In the genomic region with DNA sequence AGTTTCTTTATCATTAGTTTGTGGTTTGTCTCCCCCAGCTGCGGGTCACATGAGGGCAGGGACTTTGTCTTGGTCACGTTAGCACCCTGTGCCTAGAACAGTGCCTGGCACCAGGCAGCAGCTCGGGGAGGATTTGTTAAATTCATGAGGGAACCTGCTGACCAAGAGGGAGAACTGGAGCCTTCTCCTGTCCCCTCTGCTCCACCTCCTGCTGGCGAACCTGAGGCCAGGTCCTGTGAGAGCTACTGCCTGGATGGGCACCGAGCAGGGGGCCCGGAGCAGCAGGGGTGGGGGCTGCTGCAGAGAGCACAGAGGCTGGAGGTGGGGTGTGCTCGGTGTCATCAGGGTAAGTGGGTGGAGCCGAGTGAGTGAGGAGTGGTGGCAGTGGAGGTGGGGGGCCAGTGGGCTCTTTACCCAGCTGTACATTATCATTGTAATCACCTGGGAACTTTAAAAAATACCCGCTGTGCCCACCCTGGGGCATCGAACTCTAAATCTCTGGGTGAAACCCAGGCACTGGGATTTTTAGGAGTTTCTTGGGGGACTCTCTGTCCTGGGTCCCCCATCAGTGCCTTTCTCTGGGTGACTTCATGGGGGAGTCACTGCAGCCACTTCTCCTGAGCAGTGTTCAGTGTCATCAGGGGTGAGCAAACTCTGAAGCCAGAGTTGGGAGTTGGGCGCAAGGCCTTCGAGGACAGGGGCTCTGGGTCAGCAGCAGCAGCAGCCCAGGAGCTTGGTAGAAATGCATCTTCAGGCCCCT, we compare ENCODE assay signal across 19 cellular contexts. TPM values are rescaled to one million over a fixed set of nuclear protein-coding genes. Genes with fewer than 3 reads are reported as not detected.
DNase-seq lines count a peak whose midpoint lies in the region; ATAC-seq and TF ChIP-seq lines count a peak whose summit lies in the region.
"Had no signal": no experiment of that assay in that cellular context is flagged by ENCODE, and none has a peak within 500 bp of the region (broad histone marks: within the 10 kb centered on the region; RNA-seq: fewer than 3 reads in every experiment).

No MANE protein-coding gene starts in this region.

- no peak for TF ChIP-seq POLR2A in Peyer's patch (IDR thresholded peaks at IDR 0.05)

- H3K4me1 ChIP-seq in Peyer's patch (peaks cover 0 to 8% (median 3%) of the 10 kb centered on the region in 4 donors), left lung (peaks cover 0 to 13% of the 10 kb centered on the region in 2 donors)
- H3K4me1 ChIP-seq: Caco-2 had no signal

- no peak overlapping the region for H3K4me3 Mint-ChIP-seq in activated T-cell treated with anti-CD3 and anti-CD28 coated beads, Interleukin-2, amount 50 U/mL, for 72 hours
- H3K4me3 Mint-ChIP-seq in activated CD4-positive, alpha-beta T cell treated with anti-CD3 and anti-CD28 coated beads, Interleukin-2, amount 10 ng/mL, durations not matched to agents 24 days and 14 days, result no peak overlapping the region

- DNase-seq in H7 (peak; percentile 40), Peyer's patch (peak in 2 of 3 donors; percentile 17 to 36), left lung (peak; percentile 11 to 59)
- DNase-seq in stimulated activated CD8-positive, alpha-beta memory T cell treated with anti-CD3 and anti-CD28 coated beads, Interleukin-4, amount 100 ng/mL, for 48 hours, result peak; percentile 12
- no peak for DNase-seq in activated T-cell treated with anti-CD3 and anti-CD28 coated beads, Interleukin-2, amount 50 U/mL, for 72 hours
- no peak for DNase-seq in activated CD4-positive, alpha-beta T cell treated with anti-CD3 and anti-CD28 coated beads, Interleukin-2, amount 10 ng/mL, durations not matched to agents 24 days and 14 days
- DNase-seq: ACHN, DMS53, HCEC 1CT, KG1, NCI-H1417 treated with DMSO at 0.1 percent for 48 hours, NCI-H2029, NCI-H2171, NCI-H446 had no signal

- no peaks in the 10 kb centered on the region for H3K9me3 ChIP-seq in Peyer's patch
- H3K9me3 ChIP-seq in left lung, result no peaks in the 10 kb centered on the region
- H3K9me3 ChIP-seq: Caco-2, SJSA1 had no signal

- ATAC-seq in left lung, result no peak
- no peak for ATAC-seq in HG02623 (IDR thresholded peaks at IDR 0.05; ENCODE audit: unreplicated experiment)
- no peak for ATAC-seq in activated T-cell treated with anti-CD3 and anti-CD28 coated beads, Interleukin-2, amount 50 U/mL, for 72 hours (replicated peaks in 1 of 2)
- ATAC-seq: HepG2 had no signal

- no peaks in the 10 kb centered on the region for H3K4me1 Mint-ChIP-seq in activated T-cell treated with anti-CD3 and anti-CD28 coated beads, Interleukin-2, amount 50 U/mL, for 72 hours (ENCODE audit: low read depth)
- peaks cover 3% of the 10 kb centered on the region for H3K4me1 Mint-ChIP-seq in activated CD4-positive, alpha-beta T cell treated with anti-CD3 and anti-CD28 coated beads, Interleukin-2, amount 10 ng/mL, durations not matched to agents 24 days and 14 days

- no peaks in the 10 kb centered on the region for H3K36me3 Mint-ChIP-seq in activated T-cell treated with anti-CD3 and anti-CD28 coated beads, Interleukin-2, amount 50 U/mL, for 72 hours (ENCODE audit: insufficient read depth in 2 of 2)
- H3K36me3 Mint-ChIP-seq in activated CD4-positive, alpha-beta T cell treated with anti-CD3 and anti-CD28 coated beads, Interleukin-2, amount 10 ng/mL, durations not matched to agents 24 days and 14 days (ENCODE audit: low read depth), result no peaks in the 10 kb centered on the region

- H3K27ac Mint-ChIP-seq in activated T-cell treated with anti-CD3 and anti-CD28 coated beads, Interleukin-2, amount 50 U/mL, for 72 hours, result no peak overlapping the region
- H3K27ac Mint-ChIP-seq in activated CD4-positive, alpha-beta T cell treated with anti-CD3 and anti-CD28 coated beads, Interleukin-2, amount 10 ng/mL, durations not matched to agents 24 days and 14 days, result no peak overlapping the region

- TF ChIP-seq CTCF in Peyer's patch (IDR thresholded peaks at IDR 0.05) (no peak), left lung (IDR thresholded peaks at IDR 0.05) (no peak)

- peaks cover 26% of the 10 kb centered on the region for H3K27me3 ChIP-seq in H7 (ENCODE audit: control insufficient read depth, insufficient read depth, low read length)
- H3K27me3 ChIP-seq in Peyer's patch, result no peaks in the 10 kb centered on the region
- peaks cover 0 to 43% of the 10 kb centered on the region in 2 donors for H3K27me3 ChIP-seq in left lung

- H3K27ac ChIP-seq in Peyer's patch, result no peak overlapping the region
- no peak overlapping the region for H3K27ac ChIP-seq in left lung
- H3K27ac ChIP-seq: RWPE1, SJSA1 had no signal

- H3K4me3 ChIP-seq in H7 (ENCODE audit: insufficient read depth, low read depth, low read length) (no peak overlapping the region), Peyer's patch (no peak overlapping the region), left lung (no peak overlapping the region)
- H3K4me3 ChIP-seq: SJSA1 had no signal

- H3K9me3 Mint-ChIP-seq in activated T-cell treated with anti-CD3 and anti-CD28 coated beads, Interleukin-2, amount 50 U/mL, for 72 hours, result no peaks in the 10 kb centered on the region
- no peaks in the 10 kb centered on the region for H3K9me3 Mint-ChIP-seq in activated CD4-positive, alpha-beta T cell treated with anti-CD3 and anti-CD28 coated beads, Interleukin-2, amount 10 ng/mL, durations not matched to agents 24 days and 14 days

- no peaks in the 10 kb centered on the region for H3K36me3 ChIP-seq in H7 (replicated peaks; ENCODE audit: control insufficient read depth, insufficient read depth, low read length)
- no peaks in the 10 kb centered on the region for H3K36me3 ChIP-seq in Peyer's patch
- H3K36me3 ChIP-seq in left lung, result no peaks in the 10 kb centered on the region
- H3K36me3 ChIP-seq: SJSA1 had no signal

- H3K27me3 Mint-ChIP-seq in activated T-cell treated with anti-CD3 and anti-CD28 coated beads, Interleukin-2, amount 50 U/mL, for 72 hours (ENCODE audit: low read depth), result peaks cover 6% of the 10 kb centered on the region
- H3K27me3 Mint-ChIP-seq in activated CD4-positive, alpha-beta T cell treated with anti-CD3 and anti-CD28 coated beads, Interleukin-2, amount 10 ng/mL, durations not matched to agents 24 days and 14 days, result peaks cover 21% of the 10 kb centered on the region

- intact Hi-C loops in left lung (cut with DNase I), result no loop called here
- intact Hi-C loops in activated CD4-positive, alpha-beta T cell treated with anti-CD3 and anti-CD28 coated beads, Interleukin-2, amount 10 ng/mL, durations not matched to agents 24 days and 14 days (cut with micrococcal nuclease), result no loop called here

RNA-seq across cellular contexts. Expression of gene FAHD2A, which starts 52.0 kb away (rescaled TPM):
- 37.1 and 49.3 TPM in 2 replicates for total RNA-seq in H7 (2014; rRNA removed; shearing (Covaris generic))
- total RNA-seq in Peyer's patch (100 to 1,000 TPM in 2 of 4 donors, 10 to 100 TPM in 2; 10.7 to 112 (median 87.1) TPM), left lung (10 to 100 TPM; 23.6 to 26.8 TPM)
- total RNA-seq in activated T-cell treated with anti-CD3 and anti-CD28 coated beads, Interleukin-2, amount 50 U/mL, for 72 hours, result 10 to 100 TPM; 35.7 to 40.6 TPM
- 35.8 and 36.0 TPM in 2 replicates for total RNA-seq in activated CD4-positive, alpha-beta T cell treated with anti-CD3 and anti-CD28 coated beads, Interleukin-2, amount 10 ng/mL, durations not matched to agents 24 days and 14 days

RNA-seq across cellular contexts. Expression of gene KCNIP3, which starts 53.4 kb away (rescaled TPM):
- 0.48 and 3.2 TPM in 2 replicates for total RNA-seq in H7 (2014; rRNA removed; shearing (Covaris generic))
- total RNA-seq in Peyer's patch (10 to 100 TPM in 1 of 4 donors, 1 to 10 TPM in 3; 4.9 to 11.4 (median 7.2) TPM), left lung (1 to 10 TPM; 3.2 to 4.5 TPM)
- not detected for total RNA-seq in activated T-cell treated with anti-CD3 and anti-CD28 coated beads, Interleukin-2, amount 50 U/mL, for 72 hours
- total RNA-seq in activated CD4-positive, alpha-beta T cell treated with anti-CD3 and anti-CD28 coated beads, Interleukin-2, amount 10 ng/mL, durations not matched to agents 24 days and 14 days, result 0.28 TPM in 1 of 2 replicates, not detected in the other
- total RNA-seq: Caco-2, HepG2 had no signal

Comparison
In these comparisons a context has a peak if more than half of its experiments do, and no peak if none do; other contexts are left out.
1. DNase-seq: peak in H7 (single experiment), Peyer's patch (2 of 3), left lung (2 of 2) and stimulated activated CD8-positive, alpha-beta memory T cell treated with anti-CD3 and anti-CD28 coated beads, Interleukin-4, amount 100 ng/mL, for 48 hours (single experiment); none in activated T-cell treated with anti-CD3 and anti-CD28 coated beads, Interleukin-2, amount 50 U/mL, for 72 hours (0 of 2) and activated CD4-positive, alpha-beta T cell treated with anti-CD3 and anti-CD28 coated beads, Interleukin-2, amount 10 ng/mL, durations not matched to agents 24 days and 14 days (single experiment).